ENCODE assay signal across 9 cellular contexts in the genomic region with DNA sequence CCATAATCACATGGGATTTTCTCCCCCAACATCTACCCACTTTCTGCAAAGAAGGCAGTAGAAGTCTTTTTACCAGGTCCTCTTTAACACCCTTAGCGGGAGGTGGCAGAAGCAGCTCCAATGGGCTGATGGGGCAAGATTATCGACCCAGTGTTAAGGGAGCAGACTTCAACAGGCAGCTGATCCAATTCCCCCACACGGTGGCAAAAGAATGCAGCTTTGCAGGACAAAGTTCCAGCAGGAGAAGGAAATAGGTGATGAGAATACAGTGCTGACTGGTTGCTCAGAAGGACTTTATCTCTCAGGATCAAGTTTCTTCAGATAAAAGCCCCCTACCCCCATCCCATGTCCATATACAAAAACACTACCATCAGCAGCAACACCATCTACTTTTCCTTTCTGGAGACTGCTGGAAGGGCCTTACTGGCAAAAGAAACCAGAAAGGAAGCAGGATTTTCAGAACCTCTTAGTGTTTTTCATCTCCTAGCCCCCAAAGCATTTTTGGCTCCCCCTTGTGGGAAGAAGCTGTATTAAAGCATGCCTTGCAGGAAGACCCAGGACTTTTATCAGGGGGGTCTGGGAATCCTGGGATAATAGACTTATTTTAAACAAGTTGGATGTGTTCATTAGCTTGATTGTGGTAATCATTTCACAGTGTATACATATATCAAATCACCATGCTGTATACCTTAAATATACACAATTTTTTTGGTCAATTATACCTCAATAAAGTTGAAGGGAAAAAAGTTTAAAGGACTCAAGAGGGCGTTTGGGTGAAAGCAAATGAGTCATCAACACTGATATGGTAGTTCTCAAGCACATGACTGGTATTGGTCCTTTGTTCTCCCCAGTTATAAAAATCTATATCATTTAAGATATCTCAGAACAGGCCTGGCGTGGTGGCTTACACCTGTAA.
A peak's percentile ranks its signal among the peaks of the same experiment; 100 is the strongest.
DNase-seq lines count a peak whose midpoint lies in the region; ATAC-seq, FAIRE-seq and TF ChIP-seq lines count a peak whose summit lies in the region.
"Had no signal": no experiment of that assay in that cellular context is flagged by ENCODE, and none has a peak within 500 bp of the region (broad histone marks: within the 10 kb centered on the region; RNA-seq: fewer than 3 reads in every experiment).

No MANE protein-coding gene starts in this region.

- intact Hi-C loops in testis (cut with DNase I; ENCODE audit: low total_unique reads), result no loop called here

- H3K27ac ChIP-seq in testis, result no peak overlapping the region

- H3K4me1 ChIP-seq in adipocyte (ENCODE audit: control insufficient read depth, insufficient read depth, low read length) (no peaks in the 10 kb centered on the region), testis (no peaks in the 10 kb centered on the region)

- no peak for TF ChIP-seq POLR2A in testis (IDR thresholded peaks at IDR 0.05)

- peak; percentile 7 for DNase-seq in stimulated activated CD4-positive, alpha-beta T cell treated with anti-CD3 and anti-CD28 coated beads, Interleukin-12 subunit alpha, Interleukin-12 subunit beta, amount 100 ng/mL, for 4 hours
- no peak for DNase-seq in stimulated activated CD4-positive, alpha-beta T cell treated with anti-CD3 and anti-CD28 coated beads, Interleukin-4, amount 100 ng/mL, for 4 hours
- DNase-seq in NCI-H2029 treated with DMSO at 0.1 percent for 48 hours (lab: John Stamatoyannopoulos, UW) (peak; percentile 2), adipocyte (ENCODE audit: low read depth) (peak; percentile 71), testis (peak; percentile 25), GM19240 (ENCODE audit: insufficient read length, low spot score) (no peak)

- FAIRE-seq in islet of Langerhans (lab: Jason Lieb, UNC), result peak; percentile 66
- FAIRE-seq: frontal cortex had no signal

- ATAC-seq in GM21825 (IDR thresholded peaks at IDR 0.05; ENCODE audit: unreplicated experiment), result no peak

- H3K4me3 ChIP-seq in adipocyte (ENCODE audit: low read length) (no peak overlapping the region), testis (no peak overlapping the region)

- TF ChIP-seq CTCF in testis (IDR thresholded peaks at IDR 0.05), result peak in 2 of 3 experiments; percentile 15 to 27

- no peaks in the 10 kb centered on the region for H3K9me3 ChIP-seq in adipocyte (ENCODE audit: control insufficient read depth, low read length)
- no peaks in the 10 kb centered on the region for H3K9me3 ChIP-seq in testis

- H3K27me3 ChIP-seq in adipocyte (replicated peaks; ENCODE audit: control insufficient read depth, insufficient read depth, low read length) (peaks cover 5% of the 10 kb centered on the region), testis (no peaks in the 10 kb centered on the region)

- H3K36me3 ChIP-seq in adipocyte (ENCODE audit: control insufficient read depth, insufficient read depth, low read length, severe bottlenecking) (no peaks in the 10 kb centered on the region), testis (ENCODE audit: low read depth, missing control alignments) (no peaks in the 10 kb centered on the region)

- WGBS in testis, 2 donors, result 62 to 79% methylated on average over 2 to 5 of the region's 5 CpGs

- H3K9ac ChIP-seq in adipocyte (ENCODE audit: low read length), result no peak overlapping the region

Comparison
In these comparisons a context has a peak if more than half of its experiments do, and no peak if none do; other contexts are left out.
1. DNase-seq: peak in stimulated activated CD4-positive, alpha-beta T cell treated with anti-CD3 and anti-CD28 coated beads, Interleukin-12 subunit alpha, Interleukin-12 subunit beta, amount 100 ng/mL, for 4 hours (single experiment), NCI-H2029 treated with DMSO at 0.1 percent for 48 hours (single experiment), adipocyte (single experiment) and testis (single experiment); none in stimulated activated CD4-positive, alpha-beta T cell treated with anti-CD3 and anti-CD28 coated beads, Interleukin-4, amount 100 ng/mL, for 4 hours (0 of 2) and GM19240 (single experiment).